8 cellular contexts compared by ENCODE assay signal in the genomic region with DNA sequence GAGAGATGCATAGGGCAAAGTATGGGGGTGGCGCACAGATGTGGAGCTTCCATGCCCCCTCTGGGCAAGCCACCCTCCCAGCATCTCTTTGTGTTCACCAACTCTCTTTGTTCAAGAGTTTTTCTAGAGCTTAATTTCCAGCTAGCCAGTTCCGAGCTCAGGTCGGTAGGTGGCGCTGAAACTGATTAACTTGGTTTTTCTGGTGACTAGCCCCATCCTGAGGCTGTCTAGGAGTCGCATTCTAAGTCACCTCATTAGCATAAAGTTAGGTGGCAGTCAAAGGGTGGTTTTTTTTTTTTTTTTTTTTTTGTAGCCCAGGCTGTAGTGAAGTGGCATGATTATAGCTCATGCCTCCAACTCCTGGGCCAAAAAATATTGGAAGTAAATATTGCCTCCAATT.
DNase-seq lines count a peak whose midpoint lies in the region; ATAC-seq, FAIRE-seq and TF ChIP-seq lines count a peak whose summit lies in the region.

No MANE protein-coding gene starts in this region.

- H3K4me1 ChIP-seq in HepG2 (ENCODE audit: insufficient read depth, low read length), result no peaks in the 10 kb centered on the region

- no peaks in the 10 kb centered on the region for H3K36me3 Mint-ChIP-seq in activated CD8-positive, alpha-beta T cell treated with anti-CD3 and anti-CD28 coated beads, Interleukin-2, amount 10 ng/mL, durations not matched to agents 7 days and 5 days (ENCODE audit: low read depth)

- H3K9me3 Mint-ChIP-seq in activated CD8-positive, alpha-beta T cell treated with anti-CD3 and anti-CD28 coated beads, Interleukin-2, amount 10 ng/mL, durations not matched to agents 7 days and 5 days (ENCODE audit: insufficient read depth), result no peaks in the 10 kb centered on the region

- 2% methylated on average over 5 of the region's 5 CpGs for WGBS in HepG2 (ENCODE audit: low lambda C conversion rate)

- ATAC-seq in HG03469 (IDR thresholded peaks at IDR 0.05; ENCODE audit: unreplicated experiment) (peak; percentile 54), HepG2 (peak; percentile 93)
- no peak for ATAC-seq in activated CD8-positive, alpha-beta T cell treated with anti-CD3 and anti-CD28 coated beads, Interleukin-2, amount 10 ng/mL, durations not matched to agents 7 days and 5 days

- TF ChIP-seq POLR2A in HepG2 (IDR thresholded peaks at IDR 0.05; ENCODE audit: insufficient read depth in 1 of 2, low read depth in 2 of 2, low read length in 2 of 2), result no peak

- H3K27me3 Mint-ChIP-seq in activated CD8-positive, alpha-beta T cell treated with anti-CD3 and anti-CD28 coated beads, Interleukin-2, amount 10 ng/mL, durations not matched to agents 7 days and 5 days (ENCODE audit: low read depth), result peaks cover 14% of the 10 kb centered on the region

- H3K27ac ChIP-seq in HepG2 (ENCODE audit: extremely low read length, insufficient read depth, low read length), result no peak overlapping the region

- DNase-seq in AG04449 (ENCODE audit: low read depth, low spot score) (no peak), GM13976 (ENCODE audit: low spot score) (peak; percentile 29), HepG2 (ENCODE audit: low spot score) (peak; percentile 52), NCI-H510A treated with DMSO at 0.1 percent for 48 hours (lab: John Stamatoyannopoulos, UW) (no peak), activated gamma-delta T cell (lab: John Stamatoyannopoulos, UW) (no peak), NCI-H2196 (lab: John Stamatoyannopoulos, UW; ENCODE audit: unreplicated experiment) (no peak)
- peak; percentile 42 for DNase-seq in activated CD8-positive, alpha-beta T cell treated with anti-CD3 and anti-CD28 coated beads, Interleukin-2, amount 10 ng/mL, durations not matched to agents 7 days and 5 days

- H3K4me3 Mint-ChIP-seq in activated CD8-positive, alpha-beta T cell treated with anti-CD3 and anti-CD28 coated beads, Interleukin-2, amount 10 ng/mL, durations not matched to agents 7 days and 5 days, result no peak overlapping the region

- POLR2A ChIA-PET in AG04449 (lab: Yijun Ruan, JAX) (no interaction called here), HepG2 (lab: Yijun Ruan, JAX) (no interaction called here)
- POLR2A ChIA-PET in activated CD8-positive, alpha-beta T cell treated with anti-CD3 and anti-CD28 coated beads, Interleukin-2, amount 10 ng/mL, durations not matched to agents 7 days and 5 days (lab: Charles Lee), result no interaction called here

- H3K27me3 ChIP-seq in HepG2 (ENCODE audit: control insufficient read depth in 1 of 2, insufficient read depth in 2 of 2, low read length in 2 of 2), result peaks cover 4 to 13% of the 10 kb centered on the region in 2 experiments; a peak in 3 of 5 replicates

- no peak for TF ChIP-seq RAD21 in HepG2 (CRISPR knock-in tag; IDR thresholded peaks at IDR 0.05)

- H3K36me3 ChIP-seq in HepG2 (replicated peaks in 1 of 2; ENCODE audit: control insufficient read depth in 1 of 2, insufficient read depth in 2 of 2, low read length in 2 of 2), result no peaks in the 10 kb centered on the region

- intact Hi-C loops in HepG2 (cut with micrococcal nuclease; ENCODE audit: unreplicated experiment), result loop anchor here (1.0 kb wide), 1 partner anchor 302 kb away; no protein-coding TSS in a partner anchor

- BruUV-seq in HepG2 (replicated peaks; lab: Mats Ljungman, UMichigan), result no TSS peak

- in situ Hi-C loops in GM13976 (cut with MboI; ENCODE audit: low sequenced_read_pairs, unreplicated experiment), result loop anchor here (10.0 to 25.0 kb wide), 2 partner anchors 179 to 303 kb away; no protein-coding TSS in a partner anchor
- in situ Hi-C loops in HepG2 (cut with HindIII; ENCODE audit: extremely low pct_ligation_motif_present, low pct_unique_long_range_greater_than_20kb), result no loop called here

- H3K4me3 ChIP-seq in AG04449 (ENCODE audit: low read depth, low read length), result no peak overlapping the region
- H3K4me3 ChIP-seq in HepG2 (replicated peaks in 1 of 3; ENCODE audit: insufficient read depth in 1 of 3, low read depth in 2 of 3, low read length in 3 of 3), result no peak overlapping the region

- H3K9me3 ChIP-seq in HepG2 (ENCODE audit: low read length), result no peaks in the 10 kb centered on the region

- peaks cover 11% of the 10 kb centered on the region for H3K4me1 Mint-ChIP-seq in activated CD8-positive, alpha-beta T cell treated with anti-CD3 and anti-CD28 coated beads, Interleukin-2, amount 10 ng/mL, durations not matched to agents 7 days and 5 days (ENCODE audit: low read depth)

- no peak overlapping the region for H3K9ac ChIP-seq in HepG2 (ENCODE audit: insufficient read depth, low read depth, low read length)

- no peaks in the 10 kb centered on the region for H4K20me1 ChIP-seq in HepG2 (ENCODE audit: insufficient read depth, low read length)

- H2AFZ ChIP-seq in HepG2 (ENCODE audit: low read length), result no peak overlapping the region

- CTCF ChIA-PET in AG04449 (lab: Yijun Ruan, JAX) (interaction anchor here (0.8 to 1.7 kb wide), 3 partner anchors 17 to 325 kb away, joined by 3 to 6 read pairs (median 3); no protein-coding TSS in a partner anchor), HepG2 (lab: Yijun Ruan, JAX; ENCODE audit: low intra/inter-chr PET ratio, low total read pairs) (no interaction called here)
- CTCF ChIA-PET in activated CD8-positive, alpha-beta T cell treated with anti-CD3 and anti-CD28 coated beads, Interleukin-2, amount 10 ng/mL, durations not matched to agents 7 days and 5 days (lab: Charles Lee), result interaction anchor here (0.6 to 1.2 kb wide), 5 partner anchors 24 to 339 kb away, joined by 3 read pairs; no protein-coding TSS in a partner anchor

- no peak for TF ChIP-seq EP300 in HepG2 (IDR thresholded peaks at IDR 0.05; ENCODE audit: low read depth in 2 of 2, low read length in 2 of 2)
- no peak for TF ChIP-seq EP300 in HepG2 (CRISPR knock-in tag; IDR thresholded peaks at IDR 0.05; ENCODE audit: borderline replicate concordance)

- no peaks in the 10 kb centered on the region for H3K79me2 ChIP-seq in HepG2 (ENCODE audit: insufficient read depth, low read length)

- TF ChIP-seq CTCF in AG04449 (IDR thresholded peaks at IDR 0.05; ENCODE audit: insufficient read depth, low read length, missing control alignments) (peak; percentile 45), GM13976 (IDR thresholded peaks at IDR 0.05; ENCODE audit: borderline replicate concordance, control extremely low read depth, extremely low read depth, insufficient read depth, missing control alignments) (peak; percentile 50), HepG2 (CRISPR knock-in tag; IDR thresholded peaks at IDR 0.05) (peak; percentile 68)

- peak; percentile 61 for FAIRE-seq in HepG2 (lab: Jason Lieb, UNC)

- H3K27ac Mint-ChIP-seq in activated CD8-positive, alpha-beta T cell treated with anti-CD3 and anti-CD28 coated beads, Interleukin-2, amount 10 ng/mL, durations not matched to agents 7 days and 5 days, result no peak overlapping the region

- no peak overlapping the region for H3K4me2 ChIP-seq in HepG2 (ENCODE audit: low read depth, low read length)

TF ChIP-seq in HepG2, 621 proteins besides CTCF, POLR2A, EP300 and RAD21:
- no peak for TF ChIP-seq TFAP4 (IDR thresholded peaks at IDR 0.05; ENCODE audit: borderline replicate concordance, low read depth)
- TF ChIP-seq XRCC5 (optimal IDR thresholded peaks at IDR 0.05; ENCODE audit: low read length), result peak; percentile 25
- peak; percentile 46 for TF ChIP-seq STAG1 (CRISPR knock-in tag; IDR thresholded peaks at IDR 0.05)
- TF ChIP-seq ZBTB26 (CRISPR knock-in tag; IDR thresholded peaks at IDR 0.05; ENCODE audit: borderline replicate concordance), result peak; percentile 70; the same call in 1 of the 2 replicates
- TF ChIP-seq SMC3 (IDR thresholded peaks at IDR 0.05; ENCODE audit: low read length), result peak; percentile 45; the same call in 1 of the 2 replicates
- 0 out of 2 replicates have a peak, but pooled peaks have one; percentile 33 for TF ChIP-seq MIXL1 (CRISPR knock-in tag; IDR thresholded peaks at IDR 0.05)

Comparison
In these comparisons a context has a peak if more than half of its experiments do, and no peak if none do; other contexts are left out.
1. DNase-seq: peak in GM13976 (single experiment), activated CD8-positive, alpha-beta T cell treated with anti-CD3 and anti-CD28 coated beads, Interleukin-2, amount 10 ng/mL, durations not matched to agents 7 days and 5 days (single experiment) and HepG2 (single experiment); none in AG04449 (single experiment), NCI-H510A treated with DMSO at 0.1 percent for 48 hours (single experiment), activated gamma-delta T cell (single experiment) and NCI-H2196 (single experiment).
2. Peak in every context shown above with its lines, with median percentiles within 50 percentile points of each other: CTCF ChIP-seq.